Comparison of ENCODE assay signal across 9 cellular contexts in genomic region chr1:213070399-213070798, GRCh38. TPM values are rescaled to one million over a fixed set of nuclear protein-coding genes. Genes with fewer than 3 reads are reported as not detected.
DNase-seq lines count a peak whose midpoint lies in the region; ATAC-seq, FAIRE-seq and TF ChIP-seq lines count a peak whose summit lies in the region.
"Had no signal": no experiment of that assay in that cellular context is flagged by ENCODE, and none has a peak within 500 bp of the region (broad histone marks: within the 10 kb centered on the region; RNA-seq: fewer than 3 reads in every experiment).

No MANE protein-coding gene starts in this region.

- no peak for TF ChIP-seq POLR2A in gastrocnemius medialis (IDR thresholded peaks at IDR 0.05)

- H3K4me3 ChIP-seq in fibroblast of villous mesenchyme (ENCODE audit: low read depth, low read length) = no peak overlapping the region
- no peak overlapping the region for H3K4me3 ChIP-seq in gastrocnemius medialis
- H3K4me3 ChIP-seq: BLaER1 treated with 17β-estradiol and CSF1 and Interleukin-3, amounts not matched to agents 10 nM and 100 nM had no signal

- intact Hi-C loops in gastrocnemius medialis (cut with DNase I; ENCODE audit: low total_unique reads) = no loop called here

- TF ChIP-seq CTCF in fibroblast of villous mesenchyme (IDR thresholded peaks at IDR 0.05; ENCODE audit: insufficient read depth, low read depth, low read length) = no peak
- TF ChIP-seq CTCF in D721Med (IDR thresholded peaks at IDR 0.05; ENCODE audit: insufficient read depth, missing control alignments) = no peak
- no peak for TF ChIP-seq CTCF in gastrocnemius medialis (IDR thresholded peaks at IDR 0.05 in 4 of 5, conservative IDR thresholded peaks at IDR 0.05 in 1 of 5)

- DNase-seq in NCI-H2029 (lab: John Stamatoyannopoulos, UW) (peak; percentile 38), NCI-H2029 treated with DMSO at 0.1 percent for 48 hours (lab: John Stamatoyannopoulos, UW) (no peak), SHP77 treated with DMSO at 0.1 percent for 48 hours (lab: John Stamatoyannopoulos, UW) (peak; percentile 34), fibroblast of villous mesenchyme (ENCODE audit: low read depth) (peak; percentile 85), D721Med (ENCODE audit: insufficient read length, low spot score) (no peak), gastrocnemius medialis (no peak)

- H3K36me3 ChIP-seq in gastrocnemius medialis = no peaks in the 10 kb centered on the region

- H3K27ac ChIP-seq in gastrocnemius medialis = no peak overlapping the region
- H3K27ac ChIP-seq: BLaER1 treated with 17β-estradiol and CSF1 and Interleukin-3, amounts not matched to agents 10 nM and 100 nM had no signal

- no peak for FAIRE-seq in D721Med (lab: Jason Lieb, UNC)

- in situ Hi-C loops in gastrocnemius medialis (cut with MboI; ENCODE audit: low sequenced_read_pairs in 4 of 4) = no loop called here

- H3K27me3 ChIP-seq in gastrocnemius medialis = no peaks in the 10 kb centered on the region
- H3K27me3 ChIP-seq: BLaER1 treated with 17β-estradiol and CSF1 and Interleukin-3, amounts not matched to agents 10 nM and 100 nM had no signal

- ATAC-seq in GM21367 (IDR thresholded peaks at IDR 0.05; ENCODE audit: unreplicated experiment) = peak; percentile 95
- peak; percentile 92 for ATAC-seq in HG03460 (IDR thresholded peaks at IDR 0.05; ENCODE audit: unreplicated experiment)
- no peak for ATAC-seq in gastrocnemius medialis

- H3K4me1 ChIP-seq in gastrocnemius medialis = no peaks in the 10 kb centered on the region

- H3K9me3 ChIP-seq in gastrocnemius medialis = no peaks in the 10 kb centered on the region
- H3K9me3 ChIP-seq: BLaER1 treated with 17β-estradiol and CSF1 and Interleukin-3, amounts not matched to agents 10 nM and 100 nM had no signal

RNA-seq across cellular contexts. Expression of gene RPS6KC1, which starts 19.4 kb away (rescaled TPM):
- total RNA-seq in fibroblast of villous mesenchyme (37.7 and 41.5 TPM in 2 replicates), gastrocnemius medialis (10 to 100 TPM; 14.5 to 22.2 (median 16.2) TPM)

RNA-seq across cellular contexts. Expression of gene ANGEL2, which starts 54.7 kb away (rescaled TPM):
- total RNA-seq in fibroblast of villous mesenchyme (41.2 and 43.6 TPM in 2 replicates), gastrocnemius medialis (10 to 100 TPM; 17.7 to 33.2 (median 25.1) TPM)

Comparison
In these comparisons a context has a peak if more than half of its experiments do, and no peak if none do; other contexts are left out.
1. DNase-seq: peak in NCI-H2029 (single experiment), SHP77 treated with DMSO at 0.1 percent for 48 hours (single experiment) and fibroblast of villous mesenchyme (single experiment); none in NCI-H2029 treated with DMSO at 0.1 percent for 48 hours (single experiment), D721Med (single experiment) and gastrocnemius medialis (0 of 2).
2. ATAC-seq: peak in GM21367 (single experiment) and HG03460 (single experiment); none in gastrocnemius medialis (0 of 2).